In genomic region chr1:203996126-203996525, GRCh38 we compare ENCODE assay signal across 10 cellular contexts.
DNase-seq lines count a peak whose midpoint lies in the region; ATAC-seq lines count a peak whose summit lies in the region.
"Had no signal": no experiment of that assay in that cellular context is flagged by ENCODE, and none has a peak within 500 bp of the region (broad histone marks: within the 10 kb centered on the region; RNA-seq: fewer than 3 reads in every experiment).

No MANE protein-coding gene starts in this region.

- peaks cover 6 to 11% (median 6%) of the 10 kb centered on the region in 3 donors for H3K4me1 Mint-ChIP-seq in CD8-positive, alpha-beta memory T cell

- H3K27ac Mint-ChIP-seq in CD8-positive, alpha-beta memory T cell, result peak overlapping the region in 1 of 8 donors; percentile 85
- H3K27ac Mint-ChIP-seq: CD4-positive, alpha-beta memory T cell; HFFc6 had no signal

- CTCF ChIA-PET in CD8-positive, alpha-beta memory T cell (lab: Charles Lee), result interaction anchor here (1.1 kb wide), 1 partner anchor 15 kb away, joined by 3 read pairs; no protein-coding TSS in a partner anchor

- POLR2A ChIA-PET in CD8-positive, alpha-beta memory T cell (lab: Charles Lee), result no interaction called here

- peak overlapping the region; percentile 89 for H3K27ac ChIP-seq in HUES48 (ENCODE audit: low read depth, low read length)
- H3K27ac ChIP-seq in CD8-positive, alpha-beta memory T cell (ENCODE audit: low read depth, low read length), result no peak overlapping the region

- H3K9me3 Mint-ChIP-seq in CD8-positive, alpha-beta memory T cell, result peaks cover 0 to 4% (median 2%) of the 10 kb centered on the region in 5 donors

- peak in 11 of 14 donors; percentile 4 to 79 (median 52) for DNase-seq in C1 segment of cervical spinal cord (lab: John Stamatoyannopoulos, UW)
- DNase-seq in adipocyte (ENCODE audit: low read depth), result peak; percentile 19
- DNase-seq in iris pigment epithelial cell (ENCODE audit: low read depth), result peak; percentile 63
- no peak for DNase-seq in glomerular visceral epithelial cell (ENCODE audit: extremely low spot score)
- DNase-seq in CD8-positive, alpha-beta memory T cell, result no peak
- DNase-seq: CD4-positive, alpha-beta memory T cell; HFFc6 had no signal

- H3K4me3 Mint-ChIP-seq in CD8-positive, alpha-beta memory T cell, result no peak overlapping the region
- H3K4me3 Mint-ChIP-seq: CD4-positive, alpha-beta memory T cell; HFFc6 had no signal

- no peak overlapping the region for H3K9ac ChIP-seq in HUES48 (ENCODE audit: low read depth, low read length)
- no peak overlapping the region for H3K9ac ChIP-seq in adipocyte (ENCODE audit: low read length)

- H3K36me3 ChIP-seq in HUES48 (ENCODE audit: control insufficient read depth, insufficient read depth, low read length), result no peaks in the 10 kb centered on the region
- no peaks in the 10 kb centered on the region for H3K36me3 ChIP-seq in adipocyte (ENCODE audit: control insufficient read depth, insufficient read depth, low read length, severe bottlenecking)
- H3K36me3 ChIP-seq in CD8-positive, alpha-beta memory T cell (ENCODE audit: insufficient read depth, low read length), result no peaks in the 10 kb centered on the region

- H3K27me3 ChIP-seq in HUES48 (ENCODE audit: control insufficient read depth, insufficient read depth, low read length) (peaks cover 9% of the 10 kb centered on the region), adipocyte (replicated peaks; ENCODE audit: control insufficient read depth, insufficient read depth, low read length) (peaks cover 20% of the 10 kb centered on the region)
- no peaks in the 10 kb centered on the region for H3K27me3 ChIP-seq in CD8-positive, alpha-beta memory T cell (ENCODE audit: insufficient read depth, low read length, poor library complexity, severe bottlenecking)

- peaks cover 38% of the 10 kb centered on the region for H3K4me1 ChIP-seq in HUES48 (ENCODE audit: control insufficient read depth, insufficient read depth, low read length)
- H3K4me1 ChIP-seq in adipocyte (ENCODE audit: control insufficient read depth, insufficient read depth, low read length), result no peaks in the 10 kb centered on the region
- no peaks in the 10 kb centered on the region for H3K4me1 ChIP-seq in CD8-positive, alpha-beta memory T cell (ENCODE audit: insufficient read depth, low read length)

- ATAC-seq in GM18907 (IDR thresholded peaks at IDR 0.05; ENCODE audit: unreplicated experiment) (no peak), esophagus mucosa (no peak)

- H3K27me3 Mint-ChIP-seq in CD8-positive, alpha-beta memory T cell, result peaks cover 8 to 43% of the 10 kb centered on the region in 2 donors

- peak overlapping the region; percentile 37 for H3K4me3 ChIP-seq in HUES48 (ENCODE audit: low read depth, low read length)
- no peak overlapping the region for H3K4me3 ChIP-seq in adipocyte (ENCODE audit: low read length)
- no peak overlapping the region for H3K4me3 ChIP-seq in CD8-positive, alpha-beta memory T cell (ENCODE audit: low read length)

- H3K36me3 Mint-ChIP-seq in CD8-positive, alpha-beta memory T cell, result peaks cover 0 to 5% (median 2%) of the 10 kb centered on the region in 3 donors

- H3K9me3 ChIP-seq in HUES48 (ENCODE audit: control insufficient read depth, insufficient read depth, low read length) (no peaks in the 10 kb centered on the region), adipocyte (ENCODE audit: control insufficient read depth, low read length) (peaks cover 17% of the 10 kb centered on the region)
- no peaks in the 10 kb centered on the region for H3K9me3 ChIP-seq in CD8-positive, alpha-beta memory T cell (ENCODE audit: low read length)

Comparison
In these comparisons a context has a peak if more than half of its experiments do, and no peak if none do; other contexts are left out.
1. DNase-seq: peak in C1 segment of cervical spinal cord (11 of 14), adipocyte (single experiment) and iris pigment epithelial cell (single experiment); none in glomerular visceral epithelial cell (single experiment) and CD8-positive, alpha-beta memory T cell (0 of 5).